In genomic region chr1:25120286-25120685, GRCh38 we compare ENCODE assay signal across 21 cellular contexts.
DNase-seq lines count a peak whose midpoint lies in the region; ATAC-seq and TF ChIP-seq lines count a peak whose summit lies in the region.
"Had no signal": no experiment of that assay in that cellular context is flagged by ENCODE, and none has a peak within 500 bp of the region (broad histone marks: within the 10 kb centered on the region; RNA-seq: fewer than 3 reads in every experiment).

No MANE protein-coding gene starts in this region.

- ATAC-seq in activated naive CD8-positive, alpha-beta T cell treated with anti-CD3 and anti-CD28 coated beads, Interleukin-2, amount 10 ng/mL, durations not matched to agents 7 days and 5 days (ENCODE audit: low read depth): no peak
- no peak for ATAC-seq in stimulated activated naive CD8-positive, alpha-beta T cell treated with anti-CD3 and anti-CD28 coated beads, Interleukin-15, amount 100 ng/mL, for 72 hours
- no peak for ATAC-seq in HG02884 (IDR thresholded peaks at IDR 0.05; ENCODE audit: unreplicated experiment)
- ATAC-seq: CD8-positive, alpha-beta T cell; esophagus mucosa; GM12878; right cardiac atrium had no signal

- H3K9me3 Mint-ChIP-seq in activated T-cell treated with anti-CD3 and anti-CD28 coated beads, Interleukin-2, amount 50 U/mL, for 24 hours: no peaks in the 10 kb centered on the region
- H3K9me3 Mint-ChIP-seq in activated naive CD8-positive, alpha-beta T cell treated with anti-CD3 and anti-CD28 coated beads, Interleukin-2, amount 10 ng/mL, durations not matched to agents 7 days and 5 days: peaks cover 3% of the 10 kb centered on the region
- H3K9me3 Mint-ChIP-seq in stimulated activated naive CD8-positive, alpha-beta T cell treated with anti-CD3 and anti-CD28 coated beads, Interleukin-15, amount 100 ng/mL, for 72 hours: no peaks in the 10 kb centered on the region
- H3K9me3 Mint-ChIP-seq: CD8-positive, alpha-beta T cell had no signal

- CTCF ChIA-PET in GM10248 (lab: Yijun Ruan, JAX): interaction anchor here (1.1 to 1.7 kb wide), 4 partner anchors 9 to 82 kb away, joined by 4 to 7 read pairs (median 4); no protein-coding TSS in a partner anchor

- H3K36me3 Mint-ChIP-seq in activated T-cell treated with anti-CD3 and anti-CD28 coated beads, Interleukin-2, amount 50 U/mL, for 24 hours (ENCODE audit: low read depth): no peaks in the 10 kb centered on the region
- peaks cover 4% of the 10 kb centered on the region for H3K36me3 Mint-ChIP-seq in activated naive CD8-positive, alpha-beta T cell treated with anti-CD3 and anti-CD28 coated beads, Interleukin-2, amount 10 ng/mL, durations not matched to agents 7 days and 5 days
- H3K36me3 Mint-ChIP-seq: CD8-positive, alpha-beta T cell had no signal

- TF ChIP-seq CTCF in GM10248 (IDR thresholded peaks at IDR 0.05; ENCODE audit: control extremely low read depth, extremely low read depth, low read depth, missing control alignments): no peak

- peak overlapping the region; percentile 10 for H3K4me3 Mint-ChIP-seq in activated T-cell treated with anti-CD3 and anti-CD28 coated beads, Interleukin-2, amount 50 U/mL, for 24 hours
- peak overlapping the region; percentile 57 for H3K4me3 Mint-ChIP-seq in activated naive CD8-positive, alpha-beta T cell treated with anti-CD3 and anti-CD28 coated beads, Interleukin-2, amount 10 ng/mL, durations not matched to agents 7 days and 5 days
- H3K4me3 Mint-ChIP-seq in stimulated activated naive CD8-positive, alpha-beta T cell treated with anti-CD3 and anti-CD28 coated beads, Interleukin-15, amount 100 ng/mL, for 72 hours: peak overlapping the region; percentile 58 to 70
- H3K4me3 Mint-ChIP-seq: CD8-positive, alpha-beta T cell had no signal

- H3K4me1 Mint-ChIP-seq in activated T-cell treated with anti-CD3 and anti-CD28 coated beads, Interleukin-2, amount 50 U/mL, for 24 hours (ENCODE audit: low read depth): peaks cover 38% of the 10 kb centered on the region
- H3K4me1 Mint-ChIP-seq in activated naive CD8-positive, alpha-beta T cell treated with anti-CD3 and anti-CD28 coated beads, Interleukin-2, amount 10 ng/mL, durations not matched to agents 7 days and 5 days: peaks cover 24% of the 10 kb centered on the region
- H3K4me1 Mint-ChIP-seq in stimulated activated naive CD8-positive, alpha-beta T cell treated with anti-CD3 and anti-CD28 coated beads, Interleukin-15, amount 100 ng/mL, for 72 hours: peaks cover 41% of the 10 kb centered on the region

- DNase-seq in activated T-cell treated with anti-CD3 and anti-CD28 coated beads, Interleukin-2, amount 50 U/mL, for 24 hours: no peak
- no peak for DNase-seq in activated T-cell treated with anti-CD3 and anti-CD28 coated beads, Interleukin-2, amount 50 U/mL, for 48 hours
- DNase-seq in KG1 (lab: John Stamatoyannopoulos, UW): peak; percentile 43
- DNase-seq in activated naive CD8-positive, alpha-beta T cell treated with anti-CD3 and anti-CD28 coated beads, Interleukin-2, amount 10 ng/mL, durations not matched to agents 7 days and 5 days: no peak
- DNase-seq in stimulated activated naive CD8-positive, alpha-beta T cell treated with anti-CD3 and anti-CD28 coated beads, Interleukin-15, amount 100 ng/mL, for 72 hours: no peak
- no peak for DNase-seq in GM10248 (ENCODE audit: extremely low spot score)
- DNase-seq in pons (ENCODE audit: low spot score): no peak
- DNase-seq: activated naive CD4-positive, alpha-beta T cell treated with anti-CD3 and anti-CD28 coated beads, Interleukin-2, amount 50 U/mL, for 16 hours; CD8-positive, alpha-beta T cell; DMS153; effector memory CD4-positive, alpha-beta T cell; GOT3; kidney glomerular epithelial cell; NCI-H187 treated with DMSO at 0.1 percent for 48 hours; NCI-H226; PC-9; right cardiac atrium; SIG-M5 had no signal

- POLR2A ChIA-PET in activated naive CD8-positive, alpha-beta T cell treated with anti-CD3 and anti-CD28 coated beads, Interleukin-2, amount 10 ng/mL, durations not matched to agents 7 days and 5 days (lab: Charles Lee): no interaction called here
- POLR2A ChIA-PET in GM10248 (lab: Yijun Ruan, JAX): no interaction called here

- peak overlapping the region; percentile 71 for H3K27ac Mint-ChIP-seq in activated T-cell treated with anti-CD3 and anti-CD28 coated beads, Interleukin-2, amount 50 U/mL, for 24 hours
- peak overlapping the region; percentile 69 for H3K27ac Mint-ChIP-seq in activated naive CD8-positive, alpha-beta T cell treated with anti-CD3 and anti-CD28 coated beads, Interleukin-2, amount 10 ng/mL, durations not matched to agents 7 days and 5 days
- H3K27ac Mint-ChIP-seq in stimulated activated naive CD8-positive, alpha-beta T cell treated with anti-CD3 and anti-CD28 coated beads, Interleukin-15, amount 100 ng/mL, for 72 hours: peak overlapping the region; percentile 76 to 90
- H3K27ac Mint-ChIP-seq: CD8-positive, alpha-beta T cell had no signal

- no peaks in the 10 kb centered on the region for H3K27me3 Mint-ChIP-seq in activated T-cell treated with anti-CD3 and anti-CD28 coated beads, Interleukin-2, amount 50 U/mL, for 24 hours
- H3K27me3 Mint-ChIP-seq in activated naive CD8-positive, alpha-beta T cell treated with anti-CD3 and anti-CD28 coated beads, Interleukin-2, amount 10 ng/mL, durations not matched to agents 7 days and 5 days: peaks cover 11% of the 10 kb centered on the region
- H3K27me3 Mint-ChIP-seq in stimulated activated naive CD8-positive, alpha-beta T cell treated with anti-CD3 and anti-CD28 coated beads, Interleukin-15, amount 100 ng/mL, for 72 hours: no peaks in the 10 kb centered on the region

Comparison
In these comparisons a context has a peak if more than half of its experiments do, and no peak if none do; other contexts are left out.
1. H3K4me3 Mint-ChIP-seq: peak in every context shown above with its lines; median percentile 64 in stimulated activated naive CD8-positive, alpha-beta T cell treated with anti-CD3 and anti-CD28 coated beads, Interleukin-15, amount 100 ng/mL, for 72 hours; 57 in activated naive CD8-positive, alpha-beta T cell treated with anti-CD3 and anti-CD28 coated beads, Interleukin-2, amount 10 ng/mL, durations not matched to agents 7 days and 5 days; 10 in activated T-cell treated with anti-CD3 and anti-CD28 coated beads, Interleukin-2, amount 50 U/mL, for 24 hours.